ENCODE assay signal across 8 cellular contexts in genomic region chr3:184543848-184544512, GRCh38. TPM values are rescaled to one million over a fixed set of nuclear protein-coding genes. Genes with fewer than 3 reads are reported as not detected.
A peak's percentile ranks its signal among the peaks of the same experiment; 100 is the strongest.
DNase-seq lines count a peak whose midpoint lies in the region; ATAC-seq and TF ChIP-seq lines count a peak whose summit lies in the region.

No MANE protein-coding gene starts in this region.

- in situ Hi-C loops in GM23248 (cut with MboI) = loop anchor here (25.0 kb wide), 1 partner anchor 632 kb away; no protein-coding TSS in a partner anchor
- in situ Hi-C loops in gastrocnemius medialis (cut with MboI; ENCODE audit: low sequenced_read_pairs in 4 of 4) = loop anchor here in 3 of 4 donors (5.0 to 10.0 kb wide), 2 partner anchors 169 to 172 kb away; partner anchors contain the start of gene THPO (in 1 of the 3)

- WGBS in GM23248 (ENCODE audit: low coverage in 1 of 2, low lambda C conversion rate in 2 of 2, missing lambda C conversion rate in 2 of 2), 2 experiments = 8 to 10% methylated on average over 17 to 18 of the region's 18 CpGs

- H4K20me1 ChIP-seq in GM23248 (ENCODE audit: insufficient read depth) = no peaks in the 10 kb centered on the region

- peaks cover 14% of the 10 kb centered on the region for H3K27me3 Mint-ChIP-seq in CD4-positive, CD25-positive, alpha-beta regulatory T cell
- peaks cover 13 to 29% of the 10 kb centered on the region in 2 donors for H3K27me3 Mint-ChIP-seq in T-cell

- ATAC-seq in CD4-positive, CD25-positive, alpha-beta regulatory T cell (ENCODE audit: low read depth in 2 of 2) = peak; percentile 59 to 70
- ATAC-seq in T-cell (replicated peaks in 1 of 4) = peak; percentile 75 to 79 (median 77)
- ATAC-seq in gastrocnemius medialis = peak; percentile 85 to 93
- no peak for ATAC-seq in HG03025 (IDR thresholded peaks at IDR 0.05; ENCODE audit: low FRiP score, unreplicated experiment)

- no peak overlapping the region for H2AFZ ChIP-seq in GM23248

- H3K79me2 ChIP-seq in GM23248 (ENCODE audit: insufficient read depth) = no peaks in the 10 kb centered on the region

- POLR2A ChIA-PET in T-cell (lab: Charles Lee) = no interaction called here

- H3K9me3 ChIP-seq in CD4-positive, CD25-positive, alpha-beta regulatory T cell (ENCODE audit: control insufficient read depth in 2 of 2, low read length in 2 of 2) = no peaks in the 10 kb centered on the region
- H3K9me3 ChIP-seq in GM23248 (ENCODE audit: low read depth) (no peaks in the 10 kb centered on the region), right atrium auricular region (no peaks in the 10 kb centered on the region), gastrocnemius medialis (no peaks in the 10 kb centered on the region)

- no peak overlapping the region for H3K27ac Mint-ChIP-seq in CD4-positive, CD25-positive, alpha-beta regulatory T cell
- H3K27ac Mint-ChIP-seq in T-cell = no peak overlapping the region

- CTCF ChIA-PET in T-cell (lab: Charles Lee) = interaction anchor here (1.1 to 3.6 kb wide), 6 partner anchors 13 to 266 kb away, joined by 3 to 36 read pairs (median 5); partner anchors contain the start of gene EPHB3 (in 1 of the 2)

- H3K36me3 Mint-ChIP-seq in CD4-positive, CD25-positive, alpha-beta regulatory T cell = no peaks in the 10 kb centered on the region
- no peaks in the 10 kb centered on the region for H3K36me3 Mint-ChIP-seq in T-cell

- intact Hi-C loops in gastrocnemius medialis (cut with DNase I; ENCODE audit: low total_unique reads) = loop anchor here (1.0 kb wide), 2 partner anchors 31 to 173 kb away; no protein-coding TSS in a partner anchor

- no peaks in the 10 kb centered on the region for H3K27me3 ChIP-seq in CD4-positive, CD25-positive, alpha-beta regulatory T cell (ENCODE audit: control insufficient read depth, insufficient read depth, low read length)
- H3K27me3 ChIP-seq in GM23248 (replicated peaks; ENCODE audit: insufficient read depth) (peaks cover 35% of the 10 kb centered on the region), right atrium auricular region (peaks cover 0 to 4% of the 10 kb centered on the region in 2 donors), gastrocnemius medialis (peaks cover 10 to 15% (median 14%) of the 10 kb centered on the region in 3 donors)

- H3K4me3 ChIP-seq in CD4-positive, CD25-positive, alpha-beta regulatory T cell (ENCODE audit: low read depth, low read length) = no peak overlapping the region
- H3K4me3 ChIP-seq in GM23248 = no peak overlapping the region
- H3K4me3 ChIP-seq in right atrium auricular region = no peak overlapping the region
- H3K4me3 ChIP-seq in gastrocnemius medialis = peak overlapping the region in 2 of 4 donors; percentile 11 to 43

- peak; percentile 89 to 98 for TF ChIP-seq CTCF in right atrium auricular region (IDR thresholded peaks at IDR 0.05)
- TF ChIP-seq CTCF in gastrocnemius medialis (IDR thresholded peaks at IDR 0.05 in 4 of 5, conservative IDR thresholded peaks at IDR 0.05 in 1 of 5) = peak; percentile 80 to 98 (median 86)

- no peaks in the 10 kb centered on the region for H3K9me2 ChIP-seq in GM23248 (ENCODE audit: insufficient read depth)

- peak; percentile 54 to 83 (median 75) for DNase-seq in CD4-positive, CD25-positive, alpha-beta regulatory T cell
- peak; percentile 87 for DNase-seq in GM23248
- peak; percentile 63 to 79 for DNase-seq in NCI-H187 (lab: John Stamatoyannopoulos, UW)
- peak; percentile 39 to 81 (median 62) for DNase-seq in T-cell
- DNase-seq in amniotic stem cell (lab: John Stamatoyannopoulos, UW) = peak; percentile 20
- peak; percentile 85 for DNase-seq in right atrium auricular region (ENCODE audit: low spot score)
- DNase-seq in gastrocnemius medialis = peak; percentile 44 to 58

- no peak for TF ChIP-seq POLR2A in gastrocnemius medialis (IDR thresholded peaks at IDR 0.05)

- H3K9me3 Mint-ChIP-seq in CD4-positive, CD25-positive, alpha-beta regulatory T cell = no peaks in the 10 kb centered on the region
- H3K9me3 Mint-ChIP-seq in T-cell = no peaks in the 10 kb centered on the region

- no peak overlapping the region for H3K4me2 ChIP-seq in GM23248 (ENCODE audit: unreplicated experiment)

- peak overlapping the region in 1 of 4 donors; percentile 24 for H3K4me3 Mint-ChIP-seq in CD4-positive, CD25-positive, alpha-beta regulatory T cell
- H3K4me3 Mint-ChIP-seq in T-cell = peak overlapping the region in 2 of 3 donors; percentile 29 to 41

- no peak overlapping the region for H3K27ac ChIP-seq in CD4-positive, CD25-positive, alpha-beta regulatory T cell (ENCODE audit: insufficient read depth, low read length, poor library complexity, severe bottlenecking)
- H3K27ac ChIP-seq in GM23248 (no peak overlapping the region), right atrium auricular region (no peak overlapping the region), gastrocnemius medialis (no peak overlapping the region)

- no peaks in the 10 kb centered on the region for H3F3A ChIP-seq in GM23248 (ENCODE audit: insufficient read depth)

- H3K4me1 ChIP-seq in CD4-positive, CD25-positive, alpha-beta regulatory T cell (ENCODE audit: control insufficient read depth, insufficient read depth, low read length, poor library complexity, severe bottlenecking) = peaks cover 6% of the 10 kb centered on the region
- no peaks in the 10 kb centered on the region for H3K4me1 ChIP-seq in GM23248 (ENCODE audit: insufficient read depth)
- H3K4me1 ChIP-seq in right atrium auricular region = peaks cover 0 to 6% of the 10 kb centered on the region in 2 donors
- no peaks in the 10 kb centered on the region for H3K4me1 ChIP-seq in gastrocnemius medialis

- H3K36me3 ChIP-seq in CD4-positive, CD25-positive, alpha-beta regulatory T cell (ENCODE audit: control insufficient read depth, insufficient read depth, low read length) = no peaks in the 10 kb centered on the region
- H3K36me3 ChIP-seq in GM23248 (ENCODE audit: low read depth) (no peaks in the 10 kb centered on the region), right atrium auricular region (no peaks in the 10 kb centered on the region), gastrocnemius medialis (no peaks in the 10 kb centered on the region)

- H3K4me1 Mint-ChIP-seq in CD4-positive, CD25-positive, alpha-beta regulatory T cell = peaks cover 0 to 9% (median 3%) of the 10 kb centered on the region in 4 donors
- H3K4me1 Mint-ChIP-seq in T-cell = peaks cover 6 to 20% (median 18%) of the 10 kb centered on the region in 3 donors

- H3K9ac ChIP-seq in GM23248 = no peak overlapping the region

RNA-seq across cellular contexts. Expression of gene EPHB3, which starts 17.6 kb away (rescaled TPM):
- total RNA-seq in CD4-positive, CD25-positive, alpha-beta regulatory T cell = not detected
- not detected for polyA plus RNA-seq in CD4-positive, CD25-positive, alpha-beta regulatory T cell
- 3.0 and 16.9 TPM in 2 replicates for total RNA-seq in GM23248 (2014; rRNA removed; shearing (Covaris generic))
- 1.6 and 1.7 TPM in 2 replicates for polyA plus RNA-seq in GM23248 (2016; fragmentation: Nextera tagmentation; extraction: Ambion mirVana)
- total RNA-seq in T-cell (1 to 10 TPM in 1 of 5 donors, under 1 TPM in 4; 0.35 to 1.1 (median 0.55) TPM), right atrium auricular region (1 to 10 TPM; 2.1 to 5.1 TPM), gastrocnemius medialis (under 1 TPM; 0.10 to 0.24 (median 0.12) TPM)

Comparison
In these comparisons a context has a peak if more than half of its experiments do, and no peak if none do; other contexts are left out.
1. DNase-seq: peak in every context shown above with its lines; median percentile 87 in GM23248; 85 in right atrium auricular region; 75 in CD4-positive, CD25-positive, alpha-beta regulatory T cell; 71 in NCI-H187; 62 in T-cell; 51 in gastrocnemius medialis; 20 in amniotic stem cell.